ENCODE assay signal across 12 cellular contexts in the genomic region with DNA sequence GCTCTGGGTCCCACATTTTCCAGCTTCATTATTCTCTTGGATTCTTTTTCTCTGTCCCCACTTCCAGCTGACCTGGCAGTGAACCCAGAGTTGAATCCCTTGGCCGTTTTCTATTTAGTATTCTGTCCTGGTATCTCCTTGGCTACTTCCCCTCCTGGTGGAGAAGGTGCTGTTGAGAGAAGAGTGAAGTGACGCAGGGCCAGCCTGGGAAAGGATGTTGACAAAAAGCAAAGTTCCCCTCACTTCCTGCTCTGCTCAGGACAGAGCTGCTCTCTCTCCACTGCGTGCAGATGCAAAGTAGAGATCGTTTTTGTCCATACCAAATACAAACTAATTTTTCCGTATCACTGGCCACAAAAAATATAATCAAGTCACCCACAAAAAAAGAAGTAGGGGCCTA.
"Had no signal": no experiment of that assay in that cellular context is flagged by ENCODE, and none has a peak within 500 bp of the region (broad histone marks: within the 10 kb centered on the region; RNA-seq: fewer than 3 reads in every experiment).

No MANE protein-coding gene starts in this region.

- H3K27ac ChIP-seq: coronary artery, parathyroid adenoma, tibial artery had no signal

- ATAC-seq: natural killer cell had no signal

- H3K9me3 Mint-ChIP-seq: immature natural killer cell, natural killer cell had no signal

- H3K36me3 Mint-ChIP-seq: activated naive CD8-positive, alpha-beta T cell; immature natural killer cell; natural killer cell had no signal

- H3K9me3 ChIP-seq: tibial artery had no signal

- H2AFZ ChIP-seq: parathyroid adenoma had no signal

- DNase-seq: activated CD4-positive, alpha-beta T cell treated with anti-CD3 and anti-CD28 coated beads, Interleukin-2, amount 50 U/mL, for 48 hours; activated gamma-delta T cell treated with Interleukin-2 at 50 U/mL for 16 hours; erythroblast; immature natural killer cell; mesendoderm; natural killer cell; stimulated activated CD8-positive, alpha-beta memory T cell treated with anti-CD3 and anti-CD28 coated beads, Interleukin-4, amount 100 ng/mL, for 48 hours; stimulated activated naive CD4-positive, alpha-beta T cell; tibial artery had no signal

- H3K9ac ChIP-seq: parathyroid adenoma had no signal

- H3K27me3 ChIP-seq: tibial artery had no signal

- H3K27ac Mint-ChIP-seq: activated naive CD8-positive, alpha-beta T cell; immature natural killer cell; natural killer cell had no signal

- H3K4me1 Mint-ChIP-seq: immature natural killer cell, natural killer cell had no signal

- H3K4me3 Mint-ChIP-seq: activated naive CD8-positive, alpha-beta T cell; immature natural killer cell; natural killer cell had no signal

- H3K4me1 ChIP-seq: parathyroid adenoma had no signal

- H3K4me3 ChIP-seq: coronary artery, tibial artery had no signal

- H3K36me3 ChIP-seq: tibial artery had no signal
